Comparison of ENCODE assay signal across 21 cellular contexts in the genomic region with DNA sequence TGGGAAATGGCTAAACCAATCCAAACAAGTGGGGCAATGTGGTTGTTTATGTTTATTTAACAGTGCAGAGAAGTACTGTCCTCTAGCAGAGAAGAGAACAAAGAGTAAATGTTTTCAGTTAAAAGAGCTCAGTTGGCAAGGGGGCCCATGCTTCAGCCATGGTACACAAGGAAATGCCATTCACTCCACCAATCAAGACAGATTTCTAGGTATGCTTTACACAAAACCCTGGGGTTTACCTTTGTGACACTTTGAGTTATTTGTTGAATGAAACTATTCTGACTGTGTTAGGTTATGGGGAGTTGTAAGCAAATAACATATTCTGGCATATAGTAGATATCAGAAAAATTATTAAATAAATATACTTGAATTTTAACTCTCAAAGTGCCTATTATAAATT.
DNase-seq lines count a peak whose midpoint lies in the region; ATAC-seq, FAIRE-seq and TF ChIP-seq lines count a peak whose summit lies in the region.
"Had no signal": no experiment of that assay in that cellular context is flagged by ENCODE, and none has a peak within 500 bp of the region (broad histone marks: within the 10 kb centered on the region; RNA-seq: fewer than 3 reads in every experiment).

No MANE protein-coding gene starts in this region.

- no peak overlapping the region for H3K27ac Mint-ChIP-seq in stimulated activated memory B cell treated with anti-CD40 and anti-IgM and Interleukin-4, amounts not matched to agents 10 μg/mL and 1 μg/mL and 100 μg/mL, for 72 hours
- H3K27ac Mint-ChIP-seq in Caco-2 (ENCODE audit: unreplicated experiment), result no peak overlapping the region
- H3K27ac Mint-ChIP-seq: CD8-positive, alpha-beta T cell; GM23338; HFFc6 had no signal

- no peak overlapping the region for H3K27ac ChIP-seq in kidney (ENCODE audit: low read depth in 2 of 2, low read length in 2 of 2)
- H3K27ac ChIP-seq: BLaER1, HL-60 had no signal

- POLR2A ChIA-PET in Caco-2 (lab: Charles Lee), result no interaction called here

- no peak overlapping the region for H3K4me3 Mint-ChIP-seq in stimulated activated memory B cell treated with anti-CD40 and anti-IgM and Interleukin-4, amounts not matched to agents 10 μg/mL and 1 μg/mL and 100 μg/mL, for 72 hours
- H3K4me3 Mint-ChIP-seq in Caco-2 (ENCODE audit: unreplicated experiment), result no peak overlapping the region
- H3K4me3 Mint-ChIP-seq: CD8-positive, alpha-beta T cell; GM23338; HFFc6 had no signal

- FAIRE-seq in kidney (lab: Jason Lieb, UNC), result no peak
- FAIRE-seq: GM12892, GM18507 had no signal

- H3K36me3 ChIP-seq in Caco-2 (ENCODE audit: control insufficient read depth, insufficient read depth, low read length) (no peaks in the 10 kb centered on the region), kidney (ENCODE audit: control insufficient read depth in 1 of 2, insufficient read depth in 2 of 2, low read length in 2 of 2) (no peaks in the 10 kb centered on the region)
- H3K36me3 ChIP-seq: BLaER1 had no signal

- peaks cover 6% of the 10 kb centered on the region for H3K9me3 Mint-ChIP-seq in stimulated activated memory B cell treated with anti-CD40 and anti-IgM and Interleukin-4, amounts not matched to agents 10 μg/mL and 1 μg/mL and 100 μg/mL, for 72 hours
- H3K9me3 Mint-ChIP-seq in Caco-2 (ENCODE audit: unreplicated experiment), result no peaks in the 10 kb centered on the region
- H3K9me3 Mint-ChIP-seq: CD8-positive, alpha-beta T cell; GM23338; HFFc6 had no signal

- H3K4me1 Mint-ChIP-seq in stimulated activated memory B cell treated with anti-CD40 and anti-IgM and Interleukin-4, amounts not matched to agents 10 μg/mL and 1 μg/mL and 100 μg/mL, for 72 hours, result no peaks in the 10 kb centered on the region
- no peaks in the 10 kb centered on the region for H3K4me1 Mint-ChIP-seq in Caco-2 (ENCODE audit: low read depth, unreplicated experiment)
- H3K4me1 Mint-ChIP-seq: GM23338 had no signal

- no peak for ATAC-seq in stimulated activated memory B cell treated with anti-CD40 and anti-IgM and Interleukin-4, amounts not matched to agents 10 μg/mL and 1 μg/mL and 100 μg/mL, for 72 hours
- ATAC-seq: CD8-positive, alpha-beta T cell; GM23338; HCT116 had no signal

- DNase-seq in DMS53 (lab: John Stamatoyannopoulos, UW) (peak; percentile 9), DMS53 treated with DMSO at 0.1 percent for 48 hours (lab: John Stamatoyannopoulos, UW; ENCODE audit: unreplicated experiment) (no peak), NCI-H2029 treated with DMSO at 0.1 percent for 48 hours (lab: John Stamatoyannopoulos, UW) (peak; percentile 59), foreskin melanocyte (peak; percentile 9), NCI-H2227 treated with DMSO at 0.1 percent for 48 hours (lab: John Stamatoyannopoulos, UW) (no peak), Caco-2 (no peak), kidney (no peak)
- DNase-seq: 8988T; CD8-positive, alpha-beta T cell; DMS 273 treated with DMSO at 0.1 percent for 48 hours; DMS79; GDM1; H7; HFFc6 had no signal

- intact Hi-C loops in Caco-2 (cut with micrococcal nuclease; ENCODE audit: unreplicated experiment), result no loop called here
- intact Hi-C loops in kidney (cut with DNase I), result no loop called here

- no peaks in the 10 kb centered on the region for H3K36me3 Mint-ChIP-seq in stimulated activated memory B cell treated with anti-CD40 and anti-IgM and Interleukin-4, amounts not matched to agents 10 μg/mL and 1 μg/mL and 100 μg/mL, for 72 hours
- H3K36me3 Mint-ChIP-seq in Caco-2 (ENCODE audit: insufficient read depth, unreplicated experiment), result no peaks in the 10 kb centered on the region
- H3K36me3 Mint-ChIP-seq: CD8-positive, alpha-beta T cell had no signal

- no peaks in the 10 kb centered on the region for H3K4me1 ChIP-seq in Caco-2
- no peaks in the 10 kb centered on the region for H3K4me1 ChIP-seq in kidney (ENCODE audit: control insufficient read depth in 1 of 2, insufficient read depth in 1 of 2, low read depth in 1 of 2, low read length in 2 of 2)
- H3K4me1 ChIP-seq: BLaER1 had no signal

- no peaks in the 10 kb centered on the region for H3K27me3 ChIP-seq in Caco-2 (replicated peaks; ENCODE audit: control insufficient read depth, insufficient read depth, low read length)
- H3K27me3 ChIP-seq: BLaER1 had no signal

- H3K9ac ChIP-seq in kidney (ENCODE audit: low read length in 2 of 2), result no peak overlapping the region
- H3K9ac ChIP-seq: BLaER1 had no signal

- no TSS peak for BruUV-seq in Caco-2 (replicated peaks; lab: Mats Ljungman, UMichigan)

- TF ChIP-seq CTCF in Caco-2 (IDR thresholded peaks at IDR 0.05; ENCODE audit: insufficient read depth in 1 of 2, low read depth in 1 of 2, low read length in 1 of 2, severe bottlenecking in 1 of 2, unreplicated experiment in 1 of 2) (no peak), kidney (IDR thresholded peaks at IDR 0.05; ENCODE audit: borderline replicate concordance, extremely low read depth, insufficient read depth) (no peak)

- CTCF ChIA-PET in Caco-2 (lab: Charles Lee), result no interaction called here

- no peak overlapping the region for H3K4me3 ChIP-seq in Caco-2 (ENCODE audit: low read depth, low read length)
- no peak overlapping the region for H3K4me3 ChIP-seq in kidney (ENCODE audit: low read length in 2 of 2)
- H3K4me3 ChIP-seq: BLaER1, GM23338 had no signal

- H3K27me3 Mint-ChIP-seq in stimulated activated memory B cell treated with anti-CD40 and anti-IgM and Interleukin-4, amounts not matched to agents 10 μg/mL and 1 μg/mL and 100 μg/mL, for 72 hours, result no peaks in the 10 kb centered on the region
- H3K27me3 Mint-ChIP-seq in Caco-2 (ENCODE audit: insufficient read depth, unreplicated experiment), result no peaks in the 10 kb centered on the region

- H3K9me3 ChIP-seq in Caco-2 (no peaks in the 10 kb centered on the region), kidney (ENCODE audit: control insufficient read depth in 1 of 2, low read length in 2 of 2) (no peaks in the 10 kb centered on the region)
- H3K9me3 ChIP-seq: BLaER1 had no signal

Comparison
In these comparisons a context has a peak if more than half of its experiments do, and no peak if none do; other contexts are left out.
1. DNase-seq: peak in DMS53 (single experiment), NCI-H2029 treated with DMSO at 0.1 percent for 48 hours (single experiment) and foreskin melanocyte (single experiment); none in DMS53 treated with DMSO at 0.1 percent for 48 hours (single experiment), NCI-H2227 treated with DMSO at 0.1 percent for 48 hours (single experiment), Caco-2 (0 of 2) and kidney (single experiment).